18 cellular contexts compared by ENCODE assay signal in genomic region chr10:1061930-1062769, GRCh38. TPM values are rescaled to one million over a fixed set of nuclear protein-coding genes. Genes with fewer than 3 reads are reported as not detected.
DNase-seq lines count a peak whose midpoint lies in the region; ATAC-seq and TF ChIP-seq lines count a peak whose summit lies in the region.
"Had no signal": no experiment of that assay in that cellular context is flagged by ENCODE, and none has a peak within 500 bp of the region (broad histone marks: within the 10 kb centered on the region; RNA-seq: fewer than 3 reads in every experiment).

No MANE protein-coding gene starts in this region.

- H3K79me1 ChIP-seq in mesendoderm (ENCODE audit: low read length): peaks cover 15% of the 10 kb centered on the region

- H3K4ac ChIP-seq in mesendoderm (ENCODE audit: low read depth, low read length): no peak overlapping the region

- H3K27ac Mint-ChIP-seq in CD8-positive, alpha-beta T cell: peak overlapping the region; percentile 88
- H3K27ac Mint-ChIP-seq in HFFc6: peak overlapping the region; percentile 41; the same call in 1 of the 2 replicates

- H3K36me3 ChIP-seq in CD8-positive, alpha-beta T cell (ENCODE audit: insufficient read depth, low read length): no peaks in the 10 kb centered on the region
- no peaks in the 10 kb centered on the region for H3K36me3 ChIP-seq in mesendoderm (ENCODE audit: control insufficient read depth, insufficient read depth, low read length)

- no peak for TF ChIP-seq CTCF in CD8-positive, alpha-beta T cell (IDR thresholded peaks at IDR 0.05)
- no peak for TF ChIP-seq CTCF in HFFc6 (IDR thresholded peaks at IDR 0.05)

- H3K9me3 Mint-ChIP-seq in CD8-positive, alpha-beta T cell: no peaks in the 10 kb centered on the region
- no peaks in the 10 kb centered on the region for H3K9me3 Mint-ChIP-seq in HFFc6

- no peak overlapping the region for H4K8ac ChIP-seq in mesendoderm (ENCODE audit: low read depth, low read length)

- no peak overlapping the region for H3K23ac ChIP-seq in mesendoderm (ENCODE audit: low read length)

- CTCF ChIA-PET in CD8-positive, alpha-beta T cell (lab: Charles Lee): interaction anchor here (0.6 kb wide), 1 partner anchor 9 kb away, joined by 4 read pairs; no protein-coding TSS in a partner anchor

- no peak overlapping the region for H3K4me2 ChIP-seq in mesendoderm (ENCODE audit: low read length)

- no peak overlapping the region for H2BK5ac ChIP-seq in mesendoderm (ENCODE audit: low read length)

- DNase-seq in CD8-positive, alpha-beta T cell: no peak
- peak; percentile 41 for DNase-seq in HFFc6
- DNase-seq in astrocyte of the hippocampus (ENCODE audit: low read depth, low spot score): peak; percentile 61
- peak; percentile 44 for DNase-seq in mesendoderm
- no peak for DNase-seq in DMS79 (lab: John Stamatoyannopoulos, UW)
- DNase-seq in COR-L47 (lab: John Stamatoyannopoulos, UW): no peak
- DNase-seq: activated CD4-positive, alpha-beta T cell treated with anti-CD3 and anti-CD28 coated beads for 4 hours; body of pancreas; KG1; mucosa of descending colon; NCI-H187 treated with DMSO at 0.1 percent for 48 hours; NK-92 treated with Interleukin-12 subunit alpha and Interleukin-12 subunit beta, amount 100 ng/mL, for 24 hours; tibial artery had no signal

- H3K79me2 ChIP-seq in mesendoderm (ENCODE audit: control insufficient read depth, insufficient read depth, low read length): peaks cover 22% of the 10 kb centered on the region

- H3K9ac ChIP-seq in mesendoderm (ENCODE audit: low read length): no peak overlapping the region

- no peaks in the 10 kb centered on the region for H3K9me3 ChIP-seq in CD8-positive, alpha-beta T cell (ENCODE audit: low read length)
- H3K9me3 ChIP-seq: body of pancreas, mucosa of descending colon, tibial artery had no signal

- H2AK5ac ChIP-seq in mesendoderm (ENCODE audit: low read length): no peak overlapping the region

- H3K18ac ChIP-seq in mesendoderm (ENCODE audit: low read length): no peak overlapping the region

- H3K4me1 ChIP-seq in CD8-positive, alpha-beta T cell (ENCODE audit: insufficient read depth, low read length): peaks cover 79% of the 10 kb centered on the region
- H3K4me1 ChIP-seq in mesendoderm (ENCODE audit: control insufficient read depth, low read depth, low read length): no peaks in the 10 kb centered on the region

- POLR2A ChIA-PET in CD8-positive, alpha-beta T cell (lab: Charles Lee): interaction anchor here (1.1 to 2.4 kb wide), 3 partner anchors 13 to 132 kb away, joined by 3 to 18 read pairs (median 3); partner anchors contain the start of gene IDI1

- H3K36me3 Mint-ChIP-seq in CD8-positive, alpha-beta T cell: peaks cover 13% of the 10 kb centered on the region
- peaks cover 19% of the 10 kb centered on the region for H3K36me3 Mint-ChIP-seq in HFFc6 (ENCODE audit: low read depth)

- no peaks in the 10 kb centered on the region for H3K27me3 Mint-ChIP-seq in CD8-positive, alpha-beta T cell (ENCODE audit: low read depth)
- H3K27me3 Mint-ChIP-seq in HFFc6 (ENCODE audit: insufficient read depth): no peaks in the 10 kb centered on the region; the same call in 1 of the 2 replicates

- no peaks in the 10 kb centered on the region for H3K27me3 ChIP-seq in CD8-positive, alpha-beta T cell (ENCODE audit: insufficient read depth, low read length)
- no peaks in the 10 kb centered on the region for H3K27me3 ChIP-seq in mesendoderm (ENCODE audit: insufficient read depth, low read length, poor library complexity)
- H3K27me3 ChIP-seq: body of pancreas, tibial artery had no signal

- peaks cover 83% of the 10 kb centered on the region for H3K4me1 Mint-ChIP-seq in CD8-positive, alpha-beta T cell (ENCODE audit: low read depth)
- H3K4me1 Mint-ChIP-seq in HFFc6 (ENCODE audit: low read depth): peaks cover 42% of the 10 kb centered on the region

- intact Hi-C loops in CD8-positive, alpha-beta T cell (cut with DNase I, micrococcal nuclease): loop anchor here in 1 of 2 experiments (2.0 kb wide), 1 partner anchor 13 kb away; the partner anchor contains the start of gene IDI1

- H3K27ac ChIP-seq in CD8-positive, alpha-beta T cell (ENCODE audit: low read depth, low read length): peak overlapping the region; percentile 32
- no peak overlapping the region for H3K27ac ChIP-seq in mesendoderm (ENCODE audit: low read depth, low read length)
- H3K27ac ChIP-seq: body of pancreas, tibial artery had no signal

- H2BK15ac ChIP-seq in mesendoderm (replicated peaks; ENCODE audit: low read depth): no peak overlapping the region

- H2BK120ac ChIP-seq in mesendoderm (ENCODE audit: low read depth, low read length): no peak overlapping the region

- ATAC-seq in CD8-positive, alpha-beta T cell: peak; percentile 8
- ATAC-seq in GM18867 (IDR thresholded peaks at IDR 0.05; ENCODE audit: unreplicated experiment) (no peak), HG03469 (IDR thresholded peaks at IDR 0.05; ENCODE audit: unreplicated experiment) (no peak)
- ATAC-seq: body of pancreas, HCT116, sciatic nerve had no signal

- peak overlapping the region; percentile 25 for H3K4me3 ChIP-seq in CD8-positive, alpha-beta T cell (ENCODE audit: low read depth, low read length)
- H3K4me3 ChIP-seq in mesendoderm (ENCODE audit: low read length): no peak overlapping the region
- H3K4me3 ChIP-seq: body of pancreas, mucosa of descending colon, tibial artery had no signal

- no peak overlapping the region for H3K56ac ChIP-seq in mesendoderm (ENCODE audit: low read length)

- no peak overlapping the region for H4K5ac ChIP-seq in mesendoderm (ENCODE audit: low read length)

- WGBS in mesendoderm (ENCODE audit: extremely low coverage, insufficient coverage, low lambda C conversion rate): no CpG with 5 or more reads among the region's 7 CpGs

- peak overlapping the region; percentile 49 for H3K4me3 Mint-ChIP-seq in CD8-positive, alpha-beta T cell
- H3K4me3 Mint-ChIP-seq in HFFc6: peak overlapping the region; percentile 43

RNA-seq across cellular contexts. Expression of gene WDR37, which starts 6.0 kb away (rescaled TPM):
- 10 to 100 TPM; 22.6 to 23.7 TPM for total RNA-seq in CD8-positive, alpha-beta T cell
- 10 to 100 TPM; 17.0 to 22.8 (median 18.8) TPM for total RNA-seq in HFFc6 (2021; fragmentation: NEBNext Ultra II Directional; extraction: Animal tissue kit (Norgen Biotek cat#: 25700))
- polyA plus RNA-seq in mesendoderm (2013, experiment 1 of 2): 5.2 TPM
- polyA plus RNA-seq in mesendoderm (2013, experiment 2 of 2): 5.4 TPM

RNA-seq across cellular contexts. Expression of gene IDI1, which starts 13.2 kb away (rescaled TPM):
- 100 to 1,000 TPM; 307 to 317 TPM for total RNA-seq in CD8-positive, alpha-beta T cell
- 10 to 100 TPM; 17.5 to 22.8 (median 20.2) TPM for total RNA-seq in HFFc6 (2021; fragmentation: NEBNext Ultra II Directional; extraction: Animal tissue kit (Norgen Biotek cat#: 25700))
- polyA plus RNA-seq in mesendoderm (2013, experiment 1 of 2): 131 TPM
- 142 TPM for polyA plus RNA-seq in mesendoderm (2013, experiment 2 of 2)

RNA-seq across cellular contexts. Expression of gene IDI2, which starts 36.5 kb away (rescaled TPM):
- total RNA-seq in CD8-positive, alpha-beta T cell: not detected
- total RNA-seq in HFFc6 (2021; fragmentation: NEBNext Ultra II Directional; extraction: Animal tissue kit (Norgen Biotek cat#: 25700)): not detected
- not detected for polyA plus RNA-seq in mesendoderm (2013, experiment 1 of 2)
- polyA plus RNA-seq in mesendoderm (2013, experiment 2 of 2): not detected
- total RNA-seq: body of pancreas, mucosa of descending colon, sciatic nerve had no signal
- polyA plus RNA-seq: esophagus had no signal

Comparison
In these comparisons a context has a peak if more than half of its experiments do, and no peak if none do; other contexts are left out.
1. DNase-seq: peak in HFFc6 (single experiment), astrocyte of the hippocampus (single experiment) and mesendoderm (single experiment); none in CD8-positive, alpha-beta T cell (0 of 7), DMS79 (single experiment) and COR-L47 (single experiment).
2. RNA of gene IDI1, which starts 13.2 kb away (total RNA-seq): 307 to 317 TPM in CD8-positive, alpha-beta T cell; 17.5 to 22.8 TPM in HFFc6; every median in the first group is over 10 times any median in the second.